In the genomic region with DNA sequence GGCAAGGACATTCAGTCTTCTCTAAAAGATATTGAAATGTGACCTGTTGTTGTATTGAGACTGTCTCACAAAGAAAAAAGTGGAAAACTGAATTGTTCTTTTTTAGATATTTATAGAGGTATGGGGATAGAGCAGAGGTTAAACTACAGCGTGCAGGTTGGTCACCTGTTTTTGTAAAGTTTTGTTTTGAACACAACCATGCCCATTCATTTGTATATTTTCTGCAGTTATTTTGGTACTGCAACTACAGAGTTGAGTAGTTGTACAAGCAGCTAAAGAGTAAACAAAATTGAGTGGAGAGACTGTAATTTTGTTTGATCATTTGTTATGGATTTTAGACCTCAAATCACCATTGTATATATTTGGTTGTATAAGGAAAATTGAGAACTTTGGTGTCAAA, we compare ENCODE assay signal across 9 cellular contexts. TPM values are rescaled to one million over a fixed set of nuclear protein-coding genes. Genes with fewer than 3 reads are reported as not detected.
DNase-seq lines count a peak whose midpoint lies in the region; ATAC-seq and TF ChIP-seq lines count a peak whose summit lies in the region.
"Had no signal": no experiment of that assay in that cellular context is flagged by ENCODE, and none has a peak within 500 bp of the region (broad histone marks: within the 10 kb centered on the region; RNA-seq: fewer than 3 reads in every experiment).

No MANE protein-coding gene starts in this region.

- no peaks in the 10 kb centered on the region for H3K9me3 ChIP-seq in CD8-positive, alpha-beta T cell (ENCODE audit: low read length)

- peak; percentile 88 for ATAC-seq in GM18517 (IDR thresholded peaks at IDR 0.05; ENCODE audit: unreplicated experiment)
- ATAC-seq in GM19452 (IDR thresholded peaks at IDR 0.05; ENCODE audit: unreplicated experiment): peak; percentile 71
- peak; percentile 89 for ATAC-seq in HG02870 (IDR thresholded peaks at IDR 0.05; ENCODE audit: unreplicated experiment)
- ATAC-seq in HG03571 (IDR thresholded peaks at IDR 0.05; ENCODE audit: unreplicated experiment): peak; percentile 74
- no peak for ATAC-seq in CD8-positive, alpha-beta T cell

- peaks cover 20% of the 10 kb centered on the region for H3K36me3 ChIP-seq in CD8-positive, alpha-beta T cell (ENCODE audit: insufficient read depth, low read length)

- H3K36me3 Mint-ChIP-seq in CD8-positive, alpha-beta T cell: peaks cover 47% of the 10 kb centered on the region

- CTCF ChIA-PET in CD8-positive, alpha-beta T cell (lab: Charles Lee): no interaction called here

- H3K4me1 ChIP-seq in CD8-positive, alpha-beta T cell (ENCODE audit: insufficient read depth, low read length): no peaks in the 10 kb centered on the region

- peaks cover 20% of the 10 kb centered on the region for H3K4me1 Mint-ChIP-seq in CD8-positive, alpha-beta T cell (ENCODE audit: low read depth)

- H3K27me3 ChIP-seq in CD8-positive, alpha-beta T cell (ENCODE audit: insufficient read depth, low read length): no peaks in the 10 kb centered on the region

- no peak overlapping the region for H3K4me3 ChIP-seq in CD8-positive, alpha-beta T cell (ENCODE audit: low read depth, low read length)

- H3K27ac ChIP-seq in CD8-positive, alpha-beta T cell (ENCODE audit: low read depth, low read length): no peak overlapping the region

- DNase-seq in epidermal melanocyte (ENCODE audit: insufficient read length, low spot score) (no peak), hypothalamus (lab: John Stamatoyannopoulos, UW) (no peak)
- DNase-seq in CD8-positive, alpha-beta T cell: no peak
- no peak for DNase-seq in NK-92 treated with Interleukin-12 subunit alpha and Interleukin-12 subunit beta, amount 100 ng/mL, for 24 hours (lab: John Stamatoyannopoulos, UW)
- DNase-seq: NCI-H82 had no signal

- no peaks in the 10 kb centered on the region for H3K9me3 Mint-ChIP-seq in CD8-positive, alpha-beta T cell

- POLR2A ChIA-PET in CD8-positive, alpha-beta T cell (lab: Charles Lee): no interaction called here

- intact Hi-C loops in CD8-positive, alpha-beta T cell (cut with DNase I, micrococcal nuclease): no loop called here

- no peak overlapping the region for H3K27ac Mint-ChIP-seq in CD8-positive, alpha-beta T cell

- H3K4me3 Mint-ChIP-seq in CD8-positive, alpha-beta T cell: no peak overlapping the region

- no peaks in the 10 kb centered on the region for H3K27me3 Mint-ChIP-seq in CD8-positive, alpha-beta T cell (ENCODE audit: low read depth)

- no peak for TF ChIP-seq CTCF in CD8-positive, alpha-beta T cell (IDR thresholded peaks at IDR 0.05)

RNA-seq across cellular contexts. Expression of gene EED, which starts 11.3 kb away (rescaled TPM):
- total RNA-seq in CD8-positive, alpha-beta T cell: 10 to 100 TPM; 23.5 to 24.7 TPM

RNA-seq across cellular contexts. Expression of gene HIKESHI, which starts 46.1 kb away (rescaled TPM):
- total RNA-seq in CD8-positive, alpha-beta T cell: 1 to 10 TPM; 4.9 to 6.9 TPM
